15 cellular contexts compared by ENCODE assay signal in genomic region chr5:167642779-167643517, GRCh38.
DNase-seq lines count a peak whose midpoint lies in the region; ATAC-seq and TF ChIP-seq lines count a peak whose summit lies in the region.
"Had no signal": no experiment of that assay in that cellular context is flagged by ENCODE, and none has a peak within 500 bp of the region (broad histone marks: within the 10 kb centered on the region; RNA-seq: fewer than 3 reads in every experiment).

No MANE protein-coding gene starts in this region.

- no peaks in the 10 kb centered on the region for H3K36me3 Mint-ChIP-seq in chondrocyte (ENCODE audit: low read depth)
- H3K36me3 Mint-ChIP-seq: brain; naive thymus-derived CD8-positive, alpha-beta T cell had no signal

- no peak overlapping the region for H3K14ac ChIP-seq in neuronal stem cell (ENCODE audit: low read length)

- H3K4ac ChIP-seq in neuronal stem cell (ENCODE audit: low read length) = no peak overlapping the region

- H2BK15ac ChIP-seq in neuronal stem cell (ENCODE audit: low read length) = no peak overlapping the region

- CTCF ChIA-PET in BJ (lab: Yijun Ruan, JAX) = no interaction called here

- H3K27me3 ChIP-seq in BJ (ENCODE audit: control insufficient read depth, insufficient read depth, low read length) = no peaks in the 10 kb centered on the region
- no peaks in the 10 kb centered on the region for H3K27me3 ChIP-seq in MG63
- H3K27me3 ChIP-seq in neuronal stem cell (ENCODE audit: control insufficient read depth in 3 of 3, insufficient read depth in 3 of 3, low read depth in 1 of 3, low read length in 3 of 3) = no peaks in the 10 kb centered on the region
- H3K27me3 ChIP-seq in Peyer's patch = no peaks in the 10 kb centered on the region
- H3K27me3 ChIP-seq in ovary = no peaks in the 10 kb centered on the region
- H3K27me3 ChIP-seq: esophagus muscularis mucosa had no signal

- peak overlapping the region; percentile 82 for H3K27ac Mint-ChIP-seq in chondrocyte (ENCODE audit: unreplicated experiment)
- H3K27ac Mint-ChIP-seq: brain; naive thymus-derived CD8-positive, alpha-beta T cell had no signal

- H2BK12ac ChIP-seq in neuronal stem cell (ENCODE audit: low read length) = no peak overlapping the region

- POLR2A ChIA-PET in BJ (lab: Charles Lee) = interaction anchor here (0.5 kb wide), 1 partner anchor 425 kb away, joined by 3 read pairs; no protein-coding TSS in a partner anchor

- no peak overlapping the region for H4K91ac ChIP-seq in neuronal stem cell (ENCODE audit: low read depth, low read length, poor library complexity)

- no peak overlapping the region for H2AFZ ChIP-seq in neuronal stem cell (ENCODE audit: low read length)

- TF ChIP-seq CTCF in BJ (IDR thresholded peaks at IDR 0.05; ENCODE audit: insufficient read depth, low read depth, low read length) (no peak), chondrocyte (IDR thresholded peaks at IDR 0.05) (no peak), Peyer's patch (IDR thresholded peaks at IDR 0.05) (no peak), ovary (IDR thresholded peaks at IDR 0.05) (no peak)

- H3K27ac ChIP-seq in neuronal stem cell (replicated peaks; ENCODE audit: low read length) (no peak overlapping the region), Peyer's patch (no peak overlapping the region), ovary (no peak overlapping the region)
- H3K27ac ChIP-seq: esophagus muscularis mucosa, VCaP had no signal

- H3K4me3 Mint-ChIP-seq in chondrocyte (ENCODE audit: unreplicated experiment) = no peak overlapping the region
- H3K4me3 Mint-ChIP-seq: brain; naive thymus-derived CD8-positive, alpha-beta T cell had no signal

- no peak overlapping the region for H3K23ac ChIP-seq in neuronal stem cell (ENCODE audit: low read depth, low read length, poor library complexity)

- H3K4me1 ChIP-seq in neuronal stem cell (ENCODE audit: control insufficient read depth in 2 of 2, insufficient read depth in 1 of 2, low read depth in 1 of 2, low read length in 2 of 2) (no peaks in the 10 kb centered on the region), Peyer's patch (no peaks in the 10 kb centered on the region), ovary (ENCODE audit: insufficient read depth) (no peaks in the 10 kb centered on the region)
- H3K4me1 ChIP-seq: Caco-2, esophagus muscularis mucosa had no signal

- no peaks in the 10 kb centered on the region for H3K9me3 ChIP-seq in MG63
- no peaks in the 10 kb centered on the region for H3K9me3 ChIP-seq in neuronal stem cell (replicated peaks in 1 of 2; ENCODE audit: control insufficient read depth in 2 of 2, insufficient read depth in 1 of 2, low read depth in 1 of 2, low read length in 2 of 2)
- H3K9me3 ChIP-seq in Peyer's patch = no peaks in the 10 kb centered on the region
- no peaks in the 10 kb centered on the region for H3K9me3 ChIP-seq in ovary
- H3K9me3 ChIP-seq: Caco-2, esophagus muscularis mucosa had no signal

- H3K4me1 Mint-ChIP-seq in chondrocyte (ENCODE audit: low read depth) = peaks cover 44% of the 10 kb centered on the region
- H3K4me1 Mint-ChIP-seq: naive thymus-derived CD8-positive, alpha-beta T cell had no signal

- no peaks in the 10 kb centered on the region for H3K9me3 Mint-ChIP-seq in chondrocyte (ENCODE audit: low read depth)
- H3K9me3 Mint-ChIP-seq: brain had no signal

- no peak for TF ChIP-seq POLR2A in Peyer's patch (IDR thresholded peaks at IDR 0.05)
- no peak for TF ChIP-seq POLR2A in ovary (IDR thresholded peaks at IDR 0.05)

- intact Hi-C loops in ovary (cut with DNase I) = no loop called here

- H3K79me1 ChIP-seq in neuronal stem cell (ENCODE audit: low read depth, low read length) = no peaks in the 10 kb centered on the region

- H3K18ac ChIP-seq in neuronal stem cell (ENCODE audit: low read length) = no peak overlapping the region

- ATAC-seq in GM18909 (IDR thresholded peaks at IDR 0.05; ENCODE audit: poor library complexity, unreplicated experiment) (no peak), HG03439 (IDR thresholded peaks at IDR 0.05; ENCODE audit: unreplicated experiment) (no peak)
- ATAC-seq: naive thymus-derived CD8-positive, alpha-beta T cell had no signal

- no peaks in the 10 kb centered on the region for H3K27me3 Mint-ChIP-seq in chondrocyte (ENCODE audit: low read depth)
- H3K27me3 Mint-ChIP-seq: brain; naive thymus-derived CD8-positive, alpha-beta T cell had no signal

- H3K36me3 ChIP-seq in BJ (ENCODE audit: control insufficient read depth, insufficient read depth, low read length) (no peaks in the 10 kb centered on the region), MG63 (no peaks in the 10 kb centered on the region), neuronal stem cell (replicated peaks in 1 of 2; ENCODE audit: control insufficient read depth in 2 of 2, insufficient read depth in 2 of 2, low read length in 2 of 2) (no peaks in the 10 kb centered on the region), Peyer's patch (no peaks in the 10 kb centered on the region), ovary (no peaks in the 10 kb centered on the region)
- H3K36me3 ChIP-seq: esophagus muscularis mucosa had no signal

- H3K9ac ChIP-seq in neuronal stem cell (ENCODE audit: low read depth, low read length, poor library complexity) = peak overlapping the region; percentile 54

- H3K4me2 ChIP-seq in neuronal stem cell (ENCODE audit: insufficient read depth, low read length, poor library complexity, severe bottlenecking) = no peak overlapping the region

- DNase-seq in BJ (ENCODE audit: low read depth) (peak; percentile 94), MG63 (peak; percentile 60), chondrocyte (ENCODE audit: low spot score) (no peak), neuronal stem cell (ENCODE audit: low spot score) (no peak), Peyer's patch (no peak), ovary (no peak)
- DNase-seq: activated T-cell treated with anti-CD3 and anti-CD28 coated beads for 4 hours; Caco-2; kidney; naive thymus-derived CD8-positive, alpha-beta T cell had no signal

- H2BK120ac ChIP-seq in neuronal stem cell (ENCODE audit: low read depth, low read length) = no peak overlapping the region

- H4K8ac ChIP-seq in neuronal stem cell (ENCODE audit: low read depth, low read length) = no peak overlapping the region

- H3K4me3 ChIP-seq in BJ (ENCODE audit: low read depth, low read length) (no peak overlapping the region), MG63 (no peak overlapping the region), neuronal stem cell (ENCODE audit: low read length in 2 of 2) (no peak overlapping the region), Peyer's patch (no peak overlapping the region), ovary (no peak overlapping the region)
- H3K4me3 ChIP-seq: esophagus muscularis mucosa had no signal

- H2BK5ac ChIP-seq in neuronal stem cell (ENCODE audit: low read length) = no peak overlapping the region

- WGBS in neuronal stem cell (ENCODE audit: extremely low coverage in 2 of 2, insufficient read length in 2 of 2, insufficient replicate concordance in 1 of 2), 2 donors = no CpG with 5 or more reads among the region's 9 CpGs
- WGBS in ovary, 3 donors = 53 to 58% (median 57%) methylated on average over 9 of the region's 9 CpGs

- no peak for TF ChIP-seq EP300 in ovary (IDR thresholded peaks at IDR 0.05)

- no peak overlapping the region for H2AK5ac ChIP-seq in neuronal stem cell (ENCODE audit: low read depth, low read length)

Comparison
In these comparisons a context has a peak if more than half of its experiments do, and no peak if none do; other contexts are left out.
1. DNase-seq: peak in BJ (single experiment) and MG63 (single experiment); none in chondrocyte (single experiment), neuronal stem cell (single experiment), Peyer's patch (0 of 3) and ovary (0 of 5).